In the genomic region with DNA sequence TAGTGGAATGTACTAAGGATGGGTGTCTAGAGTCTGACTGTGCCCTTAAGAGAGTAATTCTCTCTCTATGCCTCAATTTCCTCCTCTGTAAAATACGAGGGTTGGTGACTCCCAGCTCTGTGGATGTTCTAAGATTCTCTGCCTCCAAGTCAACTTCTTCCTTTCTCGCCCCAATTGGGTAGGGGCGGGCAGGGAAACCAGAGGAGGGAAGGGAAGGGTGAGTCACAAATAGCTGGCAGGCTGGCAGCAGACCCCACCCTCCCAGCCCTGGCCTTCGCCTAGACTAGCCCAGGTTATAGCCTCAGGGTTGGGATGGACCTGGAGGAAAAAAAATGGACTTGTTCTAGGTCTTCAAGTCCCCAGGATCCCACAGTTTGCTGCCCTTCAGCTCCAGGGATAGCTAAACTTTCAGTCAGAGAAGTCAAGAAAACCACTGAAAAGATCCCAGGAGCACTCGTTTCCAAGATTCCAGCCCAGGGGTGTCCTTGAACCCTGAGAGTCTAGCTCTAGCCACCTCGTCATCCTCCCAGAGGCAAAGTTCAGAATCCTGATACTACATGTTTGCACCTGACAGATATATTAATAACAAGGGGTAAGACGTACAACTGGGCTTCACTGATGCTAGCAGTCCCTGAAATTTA, we compare ENCODE assay signal across 8 cellular contexts. TPM values are rescaled to one million over a fixed set of nuclear protein-coding genes. Genes with fewer than 3 reads are reported as not detected.
A peak's percentile ranks its signal among the peaks of the same experiment; 100 is the strongest.
DNase-seq lines count a peak whose midpoint lies in the region; ATAC-seq and TF ChIP-seq lines count a peak whose summit lies in the region.

No MANE protein-coding gene starts in this region.

- peak overlapping the region; percentile 80 to 99 (median 95) for H3K27ac Mint-ChIP-seq in CD4-positive, alpha-beta memory T cell
- no peak overlapping the region for H3K27ac Mint-ChIP-seq in nephron progenitor cell

- H3K4me3 ChIP-seq in CD4-positive, alpha-beta memory T cell (ENCODE audit: low read length in 2 of 2), result peak overlapping the region; percentile 87 to 95
- peak overlapping the region; percentile 87 for H3K4me3 ChIP-seq in coronary artery

- intact Hi-C loops in CD4-positive, alpha-beta memory T cell (cut with micrococcal nuclease), result no loop called here

- peaks cover 0 to 3% (median 0%) of the 10 kb centered on the region in 8 donors for H3K9me3 Mint-ChIP-seq in CD4-positive, alpha-beta memory T cell
- H3K9me3 Mint-ChIP-seq in nephron progenitor cell, result no peaks in the 10 kb centered on the region

- H3K27ac ChIP-seq in CD4-positive, alpha-beta memory T cell (ENCODE audit: low read depth, low read length), result peak overlapping the region; percentile 88
- peak overlapping the region; percentile 81 to 87 for H3K27ac ChIP-seq in coronary artery

- peaks cover 51 to 92% (median 63%) of the 10 kb centered on the region in 4 donors for H3K4me1 Mint-ChIP-seq in CD4-positive, alpha-beta memory T cell
- H3K4me1 Mint-ChIP-seq in nephron progenitor cell, result peaks cover 42% of the 10 kb centered on the region

- no peak for TF ChIP-seq CTCF in coronary artery (IDR thresholded peaks at IDR 0.05)
- no peak for TF ChIP-seq CTCF in nephron progenitor cell (IDR thresholded peaks at IDR 0.05)

- DNase-seq in CD4-positive, alpha-beta memory T cell, result peak in 1 of 5 donors; percentile 62
- DNase-seq in M059J (ENCODE audit: low read depth) (peak; percentile 85), coronary artery (ENCODE audit: low spot score) (no peak), nephron progenitor cell (no peak), COR-L47 (lab: John Stamatoyannopoulos, UW) (no peak)
- DNase-seq in activated CD4-positive, CD25-positive, alpha-beta regulatory T cell (lab: John Stamatoyannopoulos, UW), result no peak

- H3K4me1 ChIP-seq in CD4-positive, alpha-beta memory T cell (ENCODE audit: insufficient read depth, low read length), result peaks cover 79% of the 10 kb centered on the region

- POLR2A ChIA-PET in CD4-positive, alpha-beta memory T cell (lab: Charles Lee; ENCODE audit: partially characterized antibody), result interaction anchor here (0.9 to 47.8 kb wide), 14 partner anchors 7 to 289 kb away, joined by 3 to 1214 read pairs (median 7); a partner anchor contains a TSS

- ATAC-seq in HG02970 (IDR thresholded peaks at IDR 0.05; ENCODE audit: low FRiP score, unreplicated experiment) (no peak), HG03342 (IDR thresholded peaks at IDR 0.05; ENCODE audit: unreplicated experiment) (no peak)

- H3K27me3 ChIP-seq in CD4-positive, alpha-beta memory T cell (ENCODE audit: insufficient read depth, low read length), result no peaks in the 10 kb centered on the region

- peaks cover 56 to 75% of the 10 kb centered on the region in 2 donors for H3K36me3 Mint-ChIP-seq in CD4-positive, alpha-beta memory T cell
- no peaks in the 10 kb centered on the region for H3K36me3 Mint-ChIP-seq in nephron progenitor cell (ENCODE audit: low read depth)

- CTCF ChIA-PET in CD4-positive, alpha-beta memory T cell (lab: Charles Lee; ENCODE audit: partially characterized antibody), result interaction anchor here (0.8 to 3.0 kb wide), 8 partner anchors 9 to 113 kb away, joined by 3 to 14 read pairs (median 6); a partner anchor contains a TSS

- H3K27me3 Mint-ChIP-seq in CD4-positive, alpha-beta memory T cell, result no peaks in the 10 kb centered on the region
- H3K27me3 Mint-ChIP-seq in nephron progenitor cell (ENCODE audit: low read depth, poor library complexity), result peaks cover 78% of the 10 kb centered on the region

- H3K36me3 ChIP-seq in CD4-positive, alpha-beta memory T cell (ENCODE audit: insufficient read depth, low read length), result peaks cover 31% of the 10 kb centered on the region

- H3K4me3 Mint-ChIP-seq in CD4-positive, alpha-beta memory T cell, result peak overlapping the region; percentile 97 to 100 (median 99)
- H3K4me3 Mint-ChIP-seq in nephron progenitor cell, result peak overlapping the region; percentile 90

- no peaks in the 10 kb centered on the region for H3K9me3 ChIP-seq in CD4-positive, alpha-beta memory T cell (ENCODE audit: control insufficient read depth in 1 of 2, low read length in 2 of 2)

RNA-seq across cellular contexts. Expression of a gene that starts 2.3 kb away (rescaled TPM):
- total RNA-seq in CD4-positive, alpha-beta memory T cell, result 1,000 to 10,000 TPM; 1,301 to 1,410 TPM
- polyA plus RNA-seq in CD4-positive, alpha-beta memory T cell, result 100 to 1,000 TPM; 195 to 493 TPM
- 21.7 and 31.3 TPM in 2 replicates for total RNA-seq in M059J (2014; rRNA removed; shearing (Covaris generic))

RNA-seq across cellular contexts. Expression of a gene that starts 5.6 kb away (rescaled TPM):
- 10 to 100 TPM; 35.7 to 39.3 TPM for total RNA-seq in CD4-positive, alpha-beta memory T cell
- 10 to 100 TPM; 75.1 to 86.9 TPM for polyA plus RNA-seq in CD4-positive, alpha-beta memory T cell
- 26.8 and 28.0 TPM in 2 replicates for total RNA-seq in M059J (2014; rRNA removed; shearing (Covaris generic))

RNA-seq across cellular contexts. Expression of a gene that starts 32.6 kb away (rescaled TPM):
- not detected for total RNA-seq in CD4-positive, alpha-beta memory T cell
- not detected for polyA plus RNA-seq in CD4-positive, alpha-beta memory T cell
- total RNA-seq in M059J (2014; rRNA removed; shearing (Covaris generic)), result 0.54 and 0.69 TPM in 2 replicates

RNA-seq across cellular contexts. Expression of a gene that starts 33.4 kb away (rescaled TPM):
- total RNA-seq in CD4-positive, alpha-beta memory T cell, result 10 to 100 TPM; 17.5 to 21.5 TPM
- polyA plus RNA-seq in CD4-positive, alpha-beta memory T cell, result 1 to 10 TPM; 4.7 to 5.7 TPM
- total RNA-seq in M059J (2014; rRNA removed; shearing (Covaris generic)), result 112 and 148 TPM in 2 replicates

RNA-seq across cellular contexts. Expression of a gene that starts 40.6 kb away (rescaled TPM):
- 100 to 1,000 TPM; 106 to 112 TPM for total RNA-seq in CD4-positive, alpha-beta memory T cell
- 10 to 100 TPM; 67.5 to 80.8 TPM for polyA plus RNA-seq in CD4-positive, alpha-beta memory T cell
- total RNA-seq in M059J (2014; rRNA removed; shearing (Covaris generic)), result 58.1 and 71.3 TPM in 2 replicates

Comparison
In these comparisons a context has a peak if more than half of its experiments do, and no peak if none do; other contexts are left out.
1. RNA of a gene that starts 2.3 kb away (total RNA-seq): 1,301 to 1,410 TPM in CD4-positive, alpha-beta memory T cell; 21.7 to 31.3 TPM in M059J; every median in the first group is over 10 times any median in the second.